Comparison of ENCODE assay signal across 8 cellular contexts in the genomic region with DNA sequence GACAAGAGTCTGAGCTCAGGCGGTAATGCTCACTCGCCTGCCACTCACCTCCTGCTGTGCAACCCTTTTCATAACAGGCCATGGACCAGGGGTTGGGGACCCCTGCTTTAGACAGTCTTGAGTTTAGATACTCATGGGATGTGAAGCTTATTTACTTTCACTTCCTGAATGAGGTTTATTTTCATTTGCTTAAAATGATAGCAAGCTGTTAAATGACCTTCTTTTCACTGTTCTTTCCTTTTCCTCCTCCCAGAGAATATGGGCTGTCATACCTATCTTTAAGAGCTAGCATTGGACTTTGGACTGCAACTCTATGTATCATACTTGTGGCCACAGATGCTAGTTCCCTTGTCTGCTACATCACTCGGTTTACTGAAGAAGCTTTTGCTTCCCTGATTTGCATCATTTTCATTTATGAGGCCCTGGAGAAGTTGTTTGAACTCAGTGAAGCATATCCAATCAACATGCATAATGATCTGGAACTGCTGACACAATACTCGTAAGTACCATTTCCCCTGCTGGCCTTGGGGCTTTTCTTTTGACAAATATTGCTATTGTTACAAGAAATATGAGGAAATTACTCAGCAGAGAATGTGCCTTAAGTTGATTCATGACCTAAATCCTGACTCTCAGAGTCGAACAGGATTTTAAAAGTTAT.
DNase-seq lines count a peak whose midpoint lies in the region; ATAC-seq and TF ChIP-seq lines count a peak whose summit lies in the region.

No MANE protein-coding gene starts in this region.

- H3K4me2 ChIP-seq in OCI-LY1 (ENCODE audit: low read length): peak overlapping the region; percentile 29; the same call in 1 of the 2 replicates

- H4K20me1 ChIP-seq in OCI-LY1 (ENCODE audit: insufficient read depth, low read length): no peaks in the 10 kb centered on the region

- H3K9me3 ChIP-seq in OCI-LY1 (ENCODE audit: low read length): no peaks in the 10 kb centered on the region

- H3K9ac ChIP-seq in OCI-LY1 (ENCODE audit: low read length): no peak overlapping the region

- no peaks in the 10 kb centered on the region for H3K9me2 ChIP-seq in OCI-LY1 (ENCODE audit: low read depth, low read length)

- H3K27ac ChIP-seq in OCI-LY1 (ENCODE audit: low read depth, low read length, poor library complexity, severe bottlenecking): no peak overlapping the region

- H2AFZ ChIP-seq in OCI-LY1 (ENCODE audit: low read length): peak overlapping the region; percentile 14; the same call in 1 of the 2 replicates

- TF ChIP-seq CTCF in OCI-LY1 (IDR thresholded peaks at IDR 0.05; ENCODE audit: low read length): no peak

- DNase-seq in DMS153 (lab: John Stamatoyannopoulos, UW) (peak; percentile 78), iris pigment epithelial cell (ENCODE audit: low read depth) (peak; percentile 25), GM19240 (ENCODE audit: insufficient read length, low spot score) (no peak), middle frontal gyrus (ENCODE audit: extremely low spot score, low spot score) (no peak), activated gamma-delta T cell treated with Interleukin-2 at 50 U/mL for 16 hours (no peak)

- ATAC-seq in GM19328 (IDR thresholded peaks at IDR 0.05; ENCODE audit: unreplicated experiment) (peak; percentile 84), HG03280 (IDR thresholded peaks at IDR 0.05; ENCODE audit: unreplicated experiment) (peak; percentile 73)

- H3F3A ChIP-seq in OCI-LY1 (ENCODE audit: insufficient read depth, low read length): no peaks in the 10 kb centered on the region

- no peak overlapping the region for H3K4me3 ChIP-seq in OCI-LY1 (ENCODE audit: low read depth, low read length, poor library complexity, severe bottlenecking)

- no peaks in the 10 kb centered on the region for H3K27me3 ChIP-seq in OCI-LY1 (ENCODE audit: insufficient read depth, low read length)

- H3K79me2 ChIP-seq in OCI-LY1 (ENCODE audit: insufficient read depth, low read length): no peaks in the 10 kb centered on the region

- H3K4me1 ChIP-seq in OCI-LY1 (ENCODE audit: insufficient read depth, low read length, severe bottlenecking): peaks cover 10% of the 10 kb centered on the region

- no peaks in the 10 kb centered on the region for H3K36me3 ChIP-seq in OCI-LY1 (ENCODE audit: insufficient read depth, low read length)

Comparison
In these comparisons a context has a peak if more than half of its experiments do, and no peak if none do; other contexts are left out.
1. DNase-seq: peak in DMS153 (single experiment) and iris pigment epithelial cell (single experiment); none in GM19240 (single experiment), middle frontal gyrus (single experiment) and activated gamma-delta T cell treated with Interleukin-2 at 50 U/mL for 16 hours (single experiment).